ENCODE assay signal across 1 cellular context in the genomic region with DNA sequence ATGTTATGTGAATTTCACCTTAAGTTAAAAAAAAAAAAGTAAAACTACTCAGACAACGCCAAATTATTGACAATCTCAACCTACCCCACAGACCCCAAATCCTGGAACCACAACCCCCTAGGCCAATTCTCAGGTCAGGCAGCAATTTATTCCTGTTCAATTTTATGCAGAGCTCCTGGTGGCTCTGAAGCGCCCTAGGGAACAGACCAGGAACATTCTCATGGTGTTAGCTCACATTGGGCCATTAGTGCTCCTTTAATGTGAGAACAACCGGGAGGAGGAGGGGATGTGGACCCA.
TF ChIP-seq lines count a peak whose summit lies in the region.

No MANE protein-coding gene starts in this region.

TF ChIP-seq in GM23338, 12 proteins besides CTCF, POLR2A, EP300 and RAD21 (continued from another document):
- TF ChIP-seq POLR2AphosphoS5 (IDR thresholded peaks at IDR 0.05; ENCODE audit: low read depth): no peak
TF ChIP-seq in GM23338: peak in this region for 0.
